ENCODE assay signal across 18 cellular contexts in genomic region chr10:126581648-126582046, GRCh38.
DNase-seq lines count a peak whose midpoint lies in the region; ATAC-seq, FAIRE-seq and TF ChIP-seq lines count a peak whose summit lies in the region.
"Had no signal": no experiment of that assay in that cellular context is flagged by ENCODE, and none has a peak within 500 bp of the region (broad histone marks: within the 10 kb centered on the region; RNA-seq: fewer than 3 reads in every experiment).

No MANE protein-coding gene starts in this region.

- intact Hi-C loops in natural killer cell (cut with micrococcal nuclease) = no loop called here
- intact Hi-C loops in sigmoid colon (cut with DNase I) = no loop called here

- 71 to 79% methylated on average over 7 of the region's 7 CpGs for WGBS in sigmoid colon, 2 donors

- DNase-seq in natural killer cell treated with Interleukin-12 subunit alpha and Interleukin-12 subunit beta and Interleukin-15 and Interleukin-18, amount 100 ng/mL, for 72 hours (ENCODE audit: low spot score) = no peak
- DNase-seq in natural killer cell (no peak), nephron progenitor cell (no peak), sigmoid colon (no peak), H54 (ENCODE audit: insufficient read length, low spot score) (no peak)
- DNase-seq: AML-193; Calu3; CD4-positive, alpha-beta memory T cell; DMS79 treated with DMSO at 0.1 percent for 48 hours; GF-D8; H7 had no signal

- no peak overlapping the region for H3K4me3 Mint-ChIP-seq in natural killer cell treated with Interleukin-12 subunit alpha and Interleukin-12 subunit beta and Interleukin-15 and Interleukin-18, amount 100 ng/mL, for 72 hours
- H3K4me3 Mint-ChIP-seq in natural killer cell (no peak overlapping the region), nephron progenitor cell (no peak overlapping the region)
- H3K4me3 Mint-ChIP-seq in activated T-helper 17 cell treated with anti-CD3 and anti-CD28 coated beads, Interleukin-2, amount 50 U/mL, for 72 hours = no peak overlapping the region
- H3K4me3 Mint-ChIP-seq: CD14-positive monocyte; CD4-positive, alpha-beta memory T cell; GM23338 had no signal

- FAIRE-seq in H54 (lab: Jason Lieb, UNC) = no peak
- FAIRE-seq: A549, HTR-8/SVneo had no signal

- no peak overlapping the region for H3K27ac ChIP-seq in sigmoid colon
- H3K27ac ChIP-seq: 22Rv1, A549 had no signal

- no peak overlapping the region for H3K4me3 ChIP-seq in sigmoid colon
- H3K4me3 ChIP-seq: A549, GM23338 had no signal

- H3K9me3 ChIP-seq in sigmoid colon = peaks cover 0 to 3% (median 0%) of the 10 kb centered on the region in 4 donors
- H3K9me3 ChIP-seq: A549 had no signal

- no peaks in the 10 kb centered on the region for H3K4me1 Mint-ChIP-seq in natural killer cell treated with Interleukin-12 subunit alpha and Interleukin-12 subunit beta and Interleukin-15 and Interleukin-18, amount 100 ng/mL, for 72 hours (ENCODE audit: low read depth in 2 of 2)
- H3K4me1 Mint-ChIP-seq in natural killer cell = no peaks in the 10 kb centered on the region
- H3K4me1 Mint-ChIP-seq in nephron progenitor cell = peaks cover 21% of the 10 kb centered on the region
- no peaks in the 10 kb centered on the region for H3K4me1 Mint-ChIP-seq in activated T-helper 17 cell treated with anti-CD3 and anti-CD28 coated beads, Interleukin-2, amount 50 U/mL, for 72 hours
- H3K4me1 Mint-ChIP-seq: CD14-positive monocyte; CD4-positive, alpha-beta memory T cell had no signal

- H3K27ac Mint-ChIP-seq in natural killer cell treated with Interleukin-12 subunit alpha and Interleukin-12 subunit beta and Interleukin-15 and Interleukin-18, amount 100 ng/mL, for 72 hours = no peak overlapping the region
- H3K27ac Mint-ChIP-seq in natural killer cell (no peak overlapping the region), nephron progenitor cell (peak overlapping the region; percentile 62)
- no peak overlapping the region for H3K27ac Mint-ChIP-seq in activated T-helper 17 cell treated with anti-CD3 and anti-CD28 coated beads, Interleukin-2, amount 50 U/mL, for 72 hours
- H3K27ac Mint-ChIP-seq: CD14-positive monocyte; CD4-positive, alpha-beta memory T cell; GM23338 had no signal

- TF ChIP-seq POLR2A in sigmoid colon (IDR thresholded peaks at IDR 0.05) = no peak
- TF ChIP-seq POLR2A in H54 (IDR thresholded peaks at IDR 0.05; ENCODE audit: low read depth, low read length) = no peak

- no peaks in the 10 kb centered on the region for H3K36me3 ChIP-seq in sigmoid colon

- no peaks in the 10 kb centered on the region for H3K36me3 Mint-ChIP-seq in natural killer cell treated with Interleukin-12 subunit alpha and Interleukin-12 subunit beta and Interleukin-15 and Interleukin-18, amount 100 ng/mL, for 72 hours
- H3K36me3 Mint-ChIP-seq in natural killer cell (no peaks in the 10 kb centered on the region), nephron progenitor cell (ENCODE audit: low read depth) (no peaks in the 10 kb centered on the region)
- no peaks in the 10 kb centered on the region for H3K36me3 Mint-ChIP-seq in activated T-helper 17 cell treated with anti-CD3 and anti-CD28 coated beads, Interleukin-2, amount 50 U/mL, for 72 hours (ENCODE audit: low read depth)
- H3K36me3 Mint-ChIP-seq: CD14-positive monocyte; CD4-positive, alpha-beta memory T cell had no signal

- H3K4me1 ChIP-seq in sigmoid colon = peaks cover 0 to 15% (median 5%) of the 10 kb centered on the region in 4 donors
- H3K4me1 ChIP-seq: A549 had no signal

- no peaks in the 10 kb centered on the region for H3K27me3 ChIP-seq in sigmoid colon

- H3K9me3 Mint-ChIP-seq in natural killer cell treated with Interleukin-12 subunit alpha and Interleukin-12 subunit beta and Interleukin-15 and Interleukin-18, amount 100 ng/mL, for 72 hours = no peaks in the 10 kb centered on the region
- H3K9me3 Mint-ChIP-seq in natural killer cell (no peaks in the 10 kb centered on the region), nephron progenitor cell (peaks cover 7% of the 10 kb centered on the region)
- H3K9me3 Mint-ChIP-seq in activated T-helper 17 cell treated with anti-CD3 and anti-CD28 coated beads, Interleukin-2, amount 50 U/mL, for 72 hours = no peaks in the 10 kb centered on the region

- no peak for TF ChIP-seq EP300 in sigmoid colon (IDR thresholded peaks at IDR 0.05)

- TF ChIP-seq CTCF in natural killer cell (IDR thresholded peaks at IDR 0.05) = no peak
- TF ChIP-seq CTCF in nephron progenitor cell (IDR thresholded peaks at IDR 0.05) = no peak
- TF ChIP-seq CTCF in sigmoid colon (IDR thresholded peaks at IDR 0.05) = no peak

- ATAC-seq in natural killer cell treated with Interleukin-12 subunit alpha and Interleukin-12 subunit beta and Interleukin-15 and Interleukin-18, amount 100 ng/mL, for 72 hours = peak; percentile 9 to 24
- no peak for ATAC-seq in natural killer cell
- ATAC-seq in SK-N-SH treated with all-trans-retinoic acid at 6 μM for 48 hours = peak; percentile 45; the same call in 2 of the 3 replicates
- no peak for ATAC-seq in activated T-helper 17 cell treated with anti-CD3 and anti-CD28 coated beads, Interleukin-2, amount 50 U/mL, for 72 hours (replicated peaks)
- ATAC-seq: GM23338 had no signal

- peaks cover 16 to 23% of the 10 kb centered on the region in 2 donors for H3K27me3 Mint-ChIP-seq in natural killer cell treated with Interleukin-12 subunit alpha and Interleukin-12 subunit beta and Interleukin-15 and Interleukin-18, amount 100 ng/mL, for 72 hours
- peaks cover 7 to 9% of the 10 kb centered on the region in 2 donors for H3K27me3 Mint-ChIP-seq in natural killer cell (ENCODE audit: low read depth in 2 of 2)
- H3K27me3 Mint-ChIP-seq in nephron progenitor cell (ENCODE audit: low read depth, poor library complexity) = peaks cover 3% of the 10 kb centered on the region
- peaks cover 9% of the 10 kb centered on the region for H3K27me3 Mint-ChIP-seq in activated T-helper 17 cell treated with anti-CD3 and anti-CD28 coated beads, Interleukin-2, amount 50 U/mL, for 72 hours

TF ChIP-seq in SK-N-SH treated with all-trans-retinoic acid at 6 μM for 48 hours, 23 proteins besides CTCF, POLR2A, EP300 and RAD21 (continues in another document):
- TF ChIP-seq CSDC2 (CRISPR knock-in tag; IDR thresholded peaks at IDR 0.05) = no peak
- TF ChIP-seq TCF4 (CRISPR knock-in tag; IDR thresholded peaks at IDR 0.05; ENCODE audit: borderline replicate concordance) = no peak
- no peak for TF ChIP-seq ZFP30 (CRISPR knock-in tag; IDR thresholded peaks at IDR 0.05)
- TF ChIP-seq ESRRG (CRISPR knock-in tag; IDR thresholded peaks at IDR 0.05) = no peak
- TF ChIP-seq RARB (CRISPR knock-in tag; IDR thresholded peaks at IDR 0.05) = no peak
- TF ChIP-seq ZNF8 (CRISPR knock-in tag; IDR thresholded peaks at IDR 0.05) = no peak
- no peak for TF ChIP-seq POU6F1 (CRISPR knock-in tag; IDR thresholded peaks at IDR 0.05; ENCODE audit: borderline replicate concordance, low read depth)
- no peak for TF ChIP-seq OSR1 (CRISPR knock-in tag; IDR thresholded peaks at IDR 0.05)
- TF ChIP-seq ISL1 (CRISPR knock-in tag; IDR thresholded peaks at IDR 0.05) = no peak
- TF ChIP-seq PATZ1 (CRISPR knock-in tag; IDR thresholded peaks at IDR 0.05; ENCODE audit: borderline replicate concordance) = no peak
- no peak for TF ChIP-seq TOX (CRISPR knock-in tag; IDR thresholded peaks at IDR 0.05; ENCODE audit: borderline replicate concordance)
- TF ChIP-seq BACH2 (CRISPR knock-in tag; IDR thresholded peaks at IDR 0.05; ENCODE audit: borderline replicate concordance) = no peak
- TF ChIP-seq GLIS3 (CRISPR knock-in tag; IDR thresholded peaks at IDR 0.05) = no peak

Comparison
In these comparisons a context has a peak if more than half of its experiments do, and no peak if none do; other contexts are left out.
1. ATAC-seq: peak in natural killer cell treated with Interleukin-12 subunit alpha and Interleukin-12 subunit beta and Interleukin-15 and Interleukin-18, amount 100 ng/mL, for 72 hours (2 of 2) and SK-N-SH treated with all-trans-retinoic acid at 6 μM for 48 hours (single experiment); none in natural killer cell (0 of 3) and activated T-helper 17 cell treated with anti-CD3 and anti-CD28 coated beads, Interleukin-2, amount 50 U/mL, for 72 hours (single experiment).